ENCODE assay signal across 21 cellular contexts in genomic region chr20:44509762-44510161, GRCh38. TPM values are rescaled to one million over a fixed set of nuclear protein-coding genes. Genes with fewer than 3 reads are reported as not detected.
DNase-seq lines count a peak whose midpoint lies in the region; ATAC-seq, FAIRE-seq and TF ChIP-seq lines count a peak whose summit lies in the region.
"Had no signal": no experiment of that assay in that cellular context is flagged by ENCODE, and none has a peak within 500 bp of the region (broad histone marks: within the 10 kb centered on the region; RNA-seq: fewer than 3 reads in every experiment).

No MANE protein-coding gene starts in this region.

- H3K9me3 ChIP-seq in HepG2 (ENCODE audit: low read length) (no peaks in the 10 kb centered on the region), right lobe of liver (no peaks in the 10 kb centered on the region)
- H3K9me3 ChIP-seq: A549, Caco-2 had no signal

- DNase-seq in activated CD4-positive, alpha-beta T cell treated with anti-CD3 and anti-CD28 coated beads for 36 hours: peak; percentile 24
- DNase-seq in activated CD4-positive, alpha-beta T cell treated with anti-CD3 and anti-CD28 coated beads for 48 hours: no peak
- DNase-seq in activated T-cell treated with anti-CD3 and anti-CD28 coated beads, Interleukin-2, amount 50 U/mL, for 72 hours: no peak
- no peak for DNase-seq in activated T-cell treated with anti-CD3 and anti-CD28 coated beads, Interleukin-2, amount 50 U/mL, for 1 hour
- DNase-seq in HepG2 (ENCODE audit: low spot score): no peak
- DNase-seq in right lobe of liver: no peak
- DNase-seq in central memory CD8-positive, alpha-beta T cell (ENCODE audit: low spot score in 2 of 2): no peak
- DNase-seq in epidermal melanocyte (ENCODE audit: insufficient read length, low spot score): no peak
- DNase-seq: AML-193; CD4-positive, alpha-beta T cell; HCEC 1CT had no signal

- H3K36me3 Mint-ChIP-seq in activated CD4-positive, alpha-beta T cell treated with anti-CD3 and anti-CD28 coated beads for 36 hours (ENCODE audit: low read depth): peaks cover 27% of the 10 kb centered on the region
- peaks cover 7 to 16% of the 10 kb centered on the region in 2 donors for H3K36me3 Mint-ChIP-seq in activated T-cell treated with anti-CD3 and anti-CD28 coated beads, Interleukin-2, amount 50 U/mL, for 72 hours (ENCODE audit: insufficient read depth in 2 of 2)
- H3K36me3 Mint-ChIP-seq in central memory CD8-positive, alpha-beta T cell (ENCODE audit: insufficient read depth): peaks cover 66% of the 10 kb centered on the region

- TF ChIP-seq CTCF in HepG2 (CRISPR knock-in tag; IDR thresholded peaks at IDR 0.05) (no peak), right lobe of liver (IDR thresholded peaks at IDR 0.05) (no peak)

- POLR2A ChIA-PET in activated CD4-positive, alpha-beta T cell treated with anti-CD3 and anti-CD28 coated beads for 36 hours (lab: Charles Lee): interaction anchor here (1.1 kb wide), 1 partner anchor 12 kb away, joined by 3 read pairs; the partner anchor contains the start of gene SERINC3
- POLR2A ChIA-PET in HepG2 (lab: Yijun Ruan, JAX): interaction anchor here (1.8 kb wide), 1 partner anchor 12 kb away, joined by 4 read pairs; the partner anchor contains the start of gene SERINC3

- H2AFZ ChIP-seq in HepG2 (ENCODE audit: low read length): no peak overlapping the region
- H2AFZ ChIP-seq: GM23338 had no signal

- intact Hi-C loops in activated CD4-positive, alpha-beta T cell treated with anti-CD3 and anti-CD28 coated beads for 36 hours (cut with DNase I, micrococcal nuclease): no loop called here
- intact Hi-C loops in HepG2 (cut with micrococcal nuclease; ENCODE audit: unreplicated experiment) (no loop called here), right lobe of liver (cut with DNase I) (no loop called here)

- in situ Hi-C loops in HepG2 (cut with HindIII; ENCODE audit: extremely low pct_ligation_motif_present, low pct_unique_long_range_greater_than_20kb): no loop called here

- peak overlapping the region; percentile 13 for H3K27ac Mint-ChIP-seq in activated CD4-positive, alpha-beta T cell treated with anti-CD3 and anti-CD28 coated beads for 36 hours
- peak overlapping the region; percentile 61 for H3K27ac Mint-ChIP-seq in activated T-cell treated with anti-CD3 and anti-CD28 coated beads, Interleukin-2, amount 50 U/mL, for 72 hours
- peak overlapping the region; percentile 54 for H3K27ac Mint-ChIP-seq in central memory CD8-positive, alpha-beta T cell (ENCODE audit: low read depth)
- H3K27ac Mint-ChIP-seq: CD4-positive, alpha-beta T cell; GM23338 had no signal

- peaks cover 10% of the 10 kb centered on the region for H3K79me2 ChIP-seq in HepG2 (ENCODE audit: insufficient read depth, low read length)

- BruUV-seq in HepG2 (replicated peaks; lab: Mats Ljungman, UMichigan): TSS peak; percentile 18

- no peak overlapping the region for H3K9ac ChIP-seq in HepG2 (ENCODE audit: insufficient read depth, low read depth, low read length)

- no peak for TF ChIP-seq EP300 in HepG2 (IDR thresholded peaks at IDR 0.05; ENCODE audit: low read depth in 2 of 2, low read length in 2 of 2)
- TF ChIP-seq EP300 in HepG2 (CRISPR knock-in tag; IDR thresholded peaks at IDR 0.05; ENCODE audit: borderline replicate concordance): no peak

- TF ChIP-seq POLR2A in HepG2 (IDR thresholded peaks at IDR 0.05; ENCODE audit: insufficient read depth in 1 of 2, low read depth in 2 of 2, low read length in 2 of 2): no peak
- no peak for TF ChIP-seq POLR2A in right lobe of liver (IDR thresholded peaks at IDR 0.05)

- FAIRE-seq in HepG2 (lab: Jason Lieb, UNC): no peak
- FAIRE-seq: A549, D721Med, G401.6, GM12892, GM18507, H54 had no signal

- no peak overlapping the region for H3K4me3 Mint-ChIP-seq in activated CD4-positive, alpha-beta T cell treated with anti-CD3 and anti-CD28 coated beads for 36 hours
- no peak overlapping the region for H3K4me3 Mint-ChIP-seq in activated T-cell treated with anti-CD3 and anti-CD28 coated beads, Interleukin-2, amount 50 U/mL, for 72 hours
- H3K4me3 Mint-ChIP-seq in central memory CD8-positive, alpha-beta T cell: no peak overlapping the region
- H3K4me3 Mint-ChIP-seq: CD4-positive, alpha-beta T cell; GM23338 had no signal

- peaks cover 20% of the 10 kb centered on the region for H3K4me1 Mint-ChIP-seq in activated CD4-positive, alpha-beta T cell treated with anti-CD3 and anti-CD28 coated beads for 36 hours
- peaks cover 17% of the 10 kb centered on the region for H3K4me1 Mint-ChIP-seq in activated T-cell treated with anti-CD3 and anti-CD28 coated beads, Interleukin-2, amount 50 U/mL, for 72 hours (ENCODE audit: low read depth)
- peaks cover 20% of the 10 kb centered on the region for H3K4me1 Mint-ChIP-seq in central memory CD8-positive, alpha-beta T cell
- H3K4me1 Mint-ChIP-seq: GM23338 had no signal

- no peak overlapping the region for H3K4me3 ChIP-seq in HepG2 (replicated peaks in 1 of 3; ENCODE audit: insufficient read depth in 1 of 3, low read depth in 2 of 3, low read length in 3 of 3)
- H3K4me3 ChIP-seq in right lobe of liver: no peak overlapping the region
- H3K4me3 ChIP-seq: A549, GM23338 had no signal

- no peak overlapping the region for H3K27ac ChIP-seq in HepG2 (ENCODE audit: extremely low read length, insufficient read depth, low read length)
- no peak overlapping the region for H3K27ac ChIP-seq in right lobe of liver
- H3K27ac ChIP-seq: 22Rv1, A549, C4-2B had no signal

- 92% methylated on average over 4 of the region's 4 CpGs for WGBS in HepG2 (ENCODE audit: low lambda C conversion rate)
- WGBS in right lobe of liver (ENCODE audit: insufficient coverage, low coverage, low lambda C conversion rate, missing lambda C conversion rate): 86% methylated on average over 3 of the region's 4 CpGs

- H3K4me1 ChIP-seq in HepG2 (ENCODE audit: insufficient read depth, low read length): peaks cover 10% of the 10 kb centered on the region
- H3K4me1 ChIP-seq in right lobe of liver: no peaks in the 10 kb centered on the region
- H3K4me1 ChIP-seq: A549 had no signal

- peaks cover 10% of the 10 kb centered on the region; the same call in 1 of the 2 replicates for H4K20me1 ChIP-seq in HepG2 (ENCODE audit: insufficient read depth, low read length)

- CTCF ChIA-PET in activated CD4-positive, alpha-beta T cell treated with anti-CD3 and anti-CD28 coated beads for 36 hours (lab: Charles Lee): interaction anchor here (1.1 kb wide), 1 partner anchor 100 kb away, joined by 3 read pairs; no protein-coding TSS in a partner anchor
- CTCF ChIA-PET in HepG2 (lab: Yijun Ruan, JAX; ENCODE audit: low intra/inter-chr PET ratio, low total read pairs): no interaction called here

- H3K27me3 ChIP-seq in HepG2 (ENCODE audit: control insufficient read depth in 1 of 2, insufficient read depth in 2 of 2, low read length in 2 of 2): no peaks in the 10 kb centered on the region
- no peaks in the 10 kb centered on the region for H3K27me3 ChIP-seq in right lobe of liver

- no peaks in the 10 kb centered on the region for H3K9me3 Mint-ChIP-seq in activated CD4-positive, alpha-beta T cell treated with anti-CD3 and anti-CD28 coated beads for 36 hours (ENCODE audit: low read depth)
- no peaks in the 10 kb centered on the region for H3K9me3 Mint-ChIP-seq in activated T-cell treated with anti-CD3 and anti-CD28 coated beads, Interleukin-2, amount 50 U/mL, for 72 hours
- no peaks in the 10 kb centered on the region for H3K9me3 Mint-ChIP-seq in central memory CD8-positive, alpha-beta T cell
- H3K9me3 Mint-ChIP-seq: CD4-positive, alpha-beta T cell; GM23338 had no signal

- H3K4me2 ChIP-seq in HepG2 (ENCODE audit: low read depth, low read length): no peak overlapping the region
- H3K4me2 ChIP-seq: A549, GM23338 had no signal

- H3K36me3 ChIP-seq in HepG2 (replicated peaks in 1 of 2; ENCODE audit: control insufficient read depth in 1 of 2, insufficient read depth in 2 of 2, low read length in 2 of 2) (peaks cover 29 to 77% of the 10 kb centered on the region in 2 experiments; a peak in 4 of 5 replicates), right lobe of liver (peaks cover 0 to 86% (median 46%) of the 10 kb centered on the region in 4 donors)

- no peaks in the 10 kb centered on the region for H3K27me3 Mint-ChIP-seq in activated CD4-positive, alpha-beta T cell treated with anti-CD3 and anti-CD28 coated beads for 36 hours
- H3K27me3 Mint-ChIP-seq in activated T-cell treated with anti-CD3 and anti-CD28 coated beads, Interleukin-2, amount 50 U/mL, for 72 hours (ENCODE audit: low read depth): no peaks in the 10 kb centered on the region
- no peaks in the 10 kb centered on the region for H3K27me3 Mint-ChIP-seq in central memory CD8-positive, alpha-beta T cell
- H3K27me3 Mint-ChIP-seq: CD4-positive, alpha-beta T cell had no signal

- ATAC-seq in activated CD4-positive, alpha-beta T cell treated with anti-CD3 and anti-CD28 coated beads for 36 hours: peak; percentile 68
- peak in 1 of 2 donors; percentile 53 for ATAC-seq in activated T-cell treated with anti-CD3 and anti-CD28 coated beads, Interleukin-2, amount 50 U/mL, for 72 hours (replicated peaks in 1 of 2)
- no peak for ATAC-seq in HepG2
- ATAC-seq in right lobe of liver: no peak
- no peak for ATAC-seq in central memory CD8-positive, alpha-beta T cell (replicated peaks; ENCODE audit: extremely low read depth, poor library complexity, severe bottlenecking)
- ATAC-seq: A549, GM23338 had no signal

- TF ChIP-seq RAD21 in HepG2 (CRISPR knock-in tag; IDR thresholded peaks at IDR 0.05): no peak

RNA-seq across cellular contexts. Expression of gene SERINC3, which starts 12.1 kb away (rescaled TPM):
- 10 to 100 TPM; 51.9 to 58.5 TPM for total RNA-seq in activated CD4-positive, alpha-beta T cell treated with anti-CD3 and anti-CD28 coated beads for 36 hours
- total RNA-seq in activated T-cell treated with anti-CD3 and anti-CD28 coated beads, Interleukin-2, amount 50 U/mL, for 72 hours: 10 to 100 TPM; 85.6 to 100.0 TPM
- total RNA-seq in HepG2 (2016; rRNA removed; fragmentation: Illumina TruSeq; extraction: Trizol) (53.5 and 82.0 TPM in 2 replicates), right lobe of liver (10 to 100 TPM; 42.2 to 77.5 (median 58.5) TPM)
- total RNA-seq in HepG2 (2016; cell fraction: cytosol; rRNA removed; fragmentation: Illumina TruSeq; extraction: Trizol; ENCODE audit: low read depth): 18.2 and 23.6 TPM in 2 replicates
- 60.4 and 86.2 TPM in 2 replicates for total RNA-seq in HepG2 (2016; cell fraction: insoluble cytoplasmic fraction; rRNA removed; fragmentation: Illumina TruSeq; extraction: Trizol)
- total RNA-seq in HepG2 (2016; cell fraction: membrane; rRNA removed; fragmentation: Illumina TruSeq; extraction: Trizol): 40.1 and 41.9 TPM in 2 replicates
- 61.2 and 69.4 TPM in 2 replicates for total RNA-seq in HepG2 (2016; cell fraction: nucleus; rRNA removed; fragmentation: Illumina TruSeq; extraction: Trizol)
- polyA plus RNA-seq in HepG2 (2011; rRNA removed): 208 and 226 TPM in 2 replicates
- 233 and 277 TPM in 2 replicates for polyA plus RNA-seq in HepG2 (2011; cell fraction: cytosol; rRNA removed)
- 99.3 and 112 TPM in 2 replicates for polyA plus RNA-seq in HepG2 (2011; cell fraction: nucleus; rRNA removed)
- polyA plus RNA-seq in HepG2 (2012): 113 and 127 TPM in 2 replicates
- 14.1 and 17.6 TPM in 2 replicates for polyA plus RNA-seq in HepG2 (2016; cell fraction: cytosol; fragmentation: Illumina TruSeq; extraction: Trizol; ENCODE audit: low read depth)
- polyA plus RNA-seq in HepG2 (2016; cell fraction: insoluble cytoplasmic fraction; fragmentation: Illumina TruSeq; extraction: Trizol; ENCODE audit: low read depth): 45.2 and 48.0 TPM in 2 replicates
- polyA plus RNA-seq in HepG2 (2016; cell fraction: membrane; fragmentation: Illumina TruSeq; extraction: Trizol; ENCODE audit: low read depth): 24.9 and 28.0 TPM in 2 replicates
- polyA plus RNA-seq in HepG2 (2016; cell fraction: nucleus; fragmentation: Illumina TruSeq; extraction: Trizol; ENCODE audit: insufficient read depth, low read depth): 80.9 and 84.6 TPM in 2 replicates
- polyA minus RNA-seq in HepG2 (2011; rRNA and poly(A)+ RNA removed; ENCODE audit: low replicate concordance): 441 and 695 TPM in 2 replicates
- polyA minus RNA-seq in HepG2 (2011; cell fraction: cytosol; rRNA and poly(A)+ RNA removed): 196 and 254 TPM in 2 replicates
- polyA minus RNA-seq in HepG2 (2011; cell fraction: nucleus; rRNA and poly(A)+ RNA removed): 98.0 and 139 TPM in 2 replicates

RNA-seq across cellular contexts. Expression of gene TTPAL, which starts 34.1 kb away (rescaled TPM):
- total RNA-seq in activated CD4-positive, alpha-beta T cell treated with anti-CD3 and anti-CD28 coated beads for 36 hours: 10 to 100 TPM; 18.3 to 21.5 TPM
- total RNA-seq in activated T-cell treated with anti-CD3 and anti-CD28 coated beads, Interleukin-2, amount 50 U/mL, for 72 hours: 10 to 100 TPM; 15.9 to 21.0 TPM
- total RNA-seq in HepG2 (2016; rRNA removed; fragmentation: Illumina TruSeq; extraction: Trizol) (18.8 and 25.0 TPM in 2 replicates), right lobe of liver (100 to 1,000 TPM in 1 of 6 experiments, 10 to 100 TPM in 5; 18.0 to 102 (median 28.7) TPM)
- total RNA-seq in HepG2 (2016; cell fraction: cytosol; rRNA removed; fragmentation: Illumina TruSeq; extraction: Trizol; ENCODE audit: low read depth): 5.5 and 6.4 TPM in 2 replicates
- total RNA-seq in HepG2 (2016; cell fraction: insoluble cytoplasmic fraction; rRNA removed; fragmentation: Illumina TruSeq; extraction: Trizol): 18.9 and 20.5 TPM in 2 replicates
- 9.4 and 11.1 TPM in 2 replicates for total RNA-seq in HepG2 (2016; cell fraction: membrane; rRNA removed; fragmentation: Illumina TruSeq; extraction: Trizol)
- 12.8 and 13.9 TPM in 2 replicates for total RNA-seq in HepG2 (2016; cell fraction: nucleus; rRNA removed; fragmentation: Illumina TruSeq; extraction: Trizol)
- polyA plus RNA-seq in HepG2 (2011; rRNA removed): 4.3 and 6.5 TPM in 2 replicates
- 2.9 and 4.0 TPM in 2 replicates for polyA plus RNA-seq in HepG2 (2011; cell fraction: cytosol; rRNA removed)
- polyA plus RNA-seq in HepG2 (2011; cell fraction: nucleus; rRNA removed): 7.3 and 9.9 TPM in 2 replicates
- polyA plus RNA-seq in HepG2 (2012): 6.4 and 9.2 TPM in 2 replicates
- polyA plus RNA-seq in HepG2 (2016; cell fraction: cytosol; fragmentation: Illumina TruSeq; extraction: Trizol; ENCODE audit: low read depth): 0.79 and 1.3 TPM in 2 replicates
- polyA plus RNA-seq in HepG2 (2016; cell fraction: insoluble cytoplasmic fraction; fragmentation: Illumina TruSeq; extraction: Trizol; ENCODE audit: low read depth): 16.0 and 18.5 TPM in 2 replicates
- 3.7 and 4.2 TPM in 2 replicates for polyA plus RNA-seq in HepG2 (2016; cell fraction: membrane; fragmentation: Illumina TruSeq; extraction: Trizol; ENCODE audit: low read depth)
- polyA plus RNA-seq in HepG2 (2016; cell fraction: nucleus; fragmentation: Illumina TruSeq; extraction: Trizol; ENCODE audit: insufficient read depth, low read depth): 19.0 and 22.5 TPM in 2 replicates
- 13.1 and 21.0 TPM in 2 replicates for polyA minus RNA-seq in HepG2 (2011; rRNA and poly(A)+ RNA removed; ENCODE audit: low replicate concordance)
- 5.7 and 6.9 TPM in 2 replicates for polyA minus RNA-seq in HepG2 (2011; cell fraction: cytosol; rRNA and poly(A)+ RNA removed)
- 6.1 and 6.7 TPM in 2 replicates for polyA minus RNA-seq in HepG2 (2011; cell fraction: nucleus; rRNA and poly(A)+ RNA removed)
